ENCODE assay signal across 1 cellular context in genomic region chr4:1651609-1652008, GRCh38.
TF ChIP-seq lines count a peak whose summit lies in the region.

No MANE protein-coding gene starts in this region.

TF ChIP-seq in K562, 482 proteins besides CTCF, POLR2A, EP300 and RAD21 (continued from another document):
- no peak for TF ChIP-seq HNRNPL (IDR thresholded peaks at IDR 0.05; ENCODE audit: low read depth, low read length)
- no peak for TF ChIP-seq ARID3A (IDR thresholded peaks at IDR 0.05; ENCODE audit: borderline replicate concordance, low read depth, low read length)
- no peak for TF ChIP-seq KLF16 (IDR thresholded peaks at IDR 0.05)
- TF ChIP-seq ATF4 (CRISPR knock-in tag; IDR thresholded peaks at IDR 0.05) = no peak
- TF ChIP-seq GABPB1 (CRISPR knock-in tag; IDR thresholded peaks at IDR 0.05) = no peak
- TF ChIP-seq HDAC1 (IDR thresholded peaks at IDR 0.05) = no peak
- TF ChIP-seq ZBTB17 (CRISPR knock-in tag; IDR thresholded peaks at IDR 0.05) = no peak
- no peak for TF ChIP-seq POLR2G (IDR thresholded peaks at IDR 0.05; ENCODE audit: low read depth, low read length)
- TF ChIP-seq ZKSCAN3 (CRISPR knock-in tag; IDR thresholded peaks at IDR 0.05) = no peak
- no peak for TF ChIP-seq NFYB (IDR thresholded peaks at IDR 0.05; ENCODE audit: extremely low read depth, insufficient read length)
- no peak for TF ChIP-seq HSF4 (CRISPR knock-in tag; IDR thresholded peaks at IDR 0.05; ENCODE audit: borderline replicate concordance)
- TF ChIP-seq MEIS2 (IDR thresholded peaks at IDR 0.05; ENCODE audit: partially characterized antibody) = no peak
- no peak for TF ChIP-seq ZNF384 (IDR thresholded peaks at IDR 0.05; ENCODE audit: low read depth, low read length)
